17 cellular contexts compared by ENCODE assay signal in genomic region chr4:66923081-66923865, GRCh38.
DNase-seq lines count a peak whose midpoint lies in the region; FAIRE-seq and TF ChIP-seq lines count a peak whose summit lies in the region.
"Had no signal": no experiment of that assay in that cellular context is flagged by ENCODE, and none has a peak within 500 bp of the region (broad histone marks: within the 10 kb centered on the region; RNA-seq: fewer than 3 reads in every experiment).

No MANE protein-coding gene starts in this region.

- H3K79me2 ChIP-seq in astrocyte (ENCODE audit: insufficient read depth, low read length), result no peaks in the 10 kb centered on the region

- H3K4me2 ChIP-seq in astrocyte (ENCODE audit: low read length), result no peak overlapping the region

- no peaks in the 10 kb centered on the region for H3K36me3 ChIP-seq in astrocyte (ENCODE audit: insufficient read depth, low read length)
- H3K36me3 ChIP-seq: BLaER1 treated with 17β-estradiol and CSF1 and Interleukin-3, amounts not matched to agents 10 nM and 100 nM had no signal

- no peak overlapping the region for H3K4me3 Mint-ChIP-seq in astrocyte (ENCODE audit: unreplicated experiment)
- no peak overlapping the region for H3K4me3 Mint-ChIP-seq in activated naive CD8-positive, alpha-beta T cell treated with anti-CD3 and anti-CD28 coated beads for 36 hours
- H3K4me3 Mint-ChIP-seq: CD4-positive, CD25-positive, alpha-beta regulatory T cell had no signal

- no peak overlapping the region for H3K4me3 ChIP-seq in astrocyte (ENCODE audit: insufficient read depth, low read depth, low read length)
- no peak overlapping the region for H3K4me3 ChIP-seq in fibroblast of the aortic adventitia (ENCODE audit: low read depth, low read length)
- H3K4me3 ChIP-seq: BLaER1 treated with 17β-estradiol and CSF1 and Interleukin-3, amounts not matched to agents 10 nM and 100 nM; GM12878; GM23248 had no signal

- no peaks in the 10 kb centered on the region for H3K36me3 Mint-ChIP-seq in astrocyte (ENCODE audit: low read depth, unreplicated experiment)
- no peaks in the 10 kb centered on the region for H3K36me3 Mint-ChIP-seq in activated naive CD8-positive, alpha-beta T cell treated with anti-CD3 and anti-CD28 coated beads for 36 hours
- H3K36me3 Mint-ChIP-seq: CD4-positive, CD25-positive, alpha-beta regulatory T cell had no signal

- no peak overlapping the region for H3K9ac ChIP-seq in astrocyte (ENCODE audit: low read length)
- H3K9ac ChIP-seq: BLaER1 treated with 17β-estradiol and CSF1 and Interleukin-3, amounts not matched to agents 10 nM and 100 nM; GM23248 had no signal

- TF ChIP-seq CTCF in astrocyte (IDR thresholded peaks at IDR 0.05; ENCODE audit: insufficient read depth, low read depth, low read length), result no peak
- TF ChIP-seq CTCF in fibroblast of the aortic adventitia (IDR thresholded peaks at IDR 0.05; ENCODE audit: insufficient read depth, low read length), result no peak

- no peak for FAIRE-seq in astrocyte (lab: Jason Lieb, UNC)
- FAIRE-seq: GM12878, GM18507, H54 had no signal

- H3K27ac Mint-ChIP-seq in astrocyte (ENCODE audit: unreplicated experiment), result peak overlapping the region; percentile 5
- no peak overlapping the region for H3K27ac Mint-ChIP-seq in activated naive CD8-positive, alpha-beta T cell treated with anti-CD3 and anti-CD28 coated beads for 36 hours
- H3K27ac Mint-ChIP-seq: CD4-positive, CD25-positive, alpha-beta regulatory T cell had no signal

- H3K4me1 ChIP-seq in astrocyte (ENCODE audit: insufficient read depth, low read length), result no peaks in the 10 kb centered on the region

- H3K9me3 Mint-ChIP-seq in astrocyte (ENCODE audit: unreplicated experiment), result no peaks in the 10 kb centered on the region
- peaks cover 2% of the 10 kb centered on the region for H3K9me3 Mint-ChIP-seq in activated naive CD8-positive, alpha-beta T cell treated with anti-CD3 and anti-CD28 coated beads for 36 hours

- H3K27me3 Mint-ChIP-seq in astrocyte (ENCODE audit: low read depth, unreplicated experiment), result no peaks in the 10 kb centered on the region
- H3K27me3 Mint-ChIP-seq in activated naive CD8-positive, alpha-beta T cell treated with anti-CD3 and anti-CD28 coated beads for 36 hours, result no peaks in the 10 kb centered on the region
- H3K27me3 Mint-ChIP-seq: CD4-positive, CD25-positive, alpha-beta regulatory T cell had no signal

- no peaks in the 10 kb centered on the region for H3K27me3 ChIP-seq in astrocyte (ENCODE audit: insufficient read depth, low read length)
- H3K27me3 ChIP-seq: BLaER1 treated with 17β-estradiol and CSF1 and Interleukin-3, amounts not matched to agents 10 nM and 100 nM had no signal

- H4K20me1 ChIP-seq in astrocyte (ENCODE audit: insufficient read depth, low read length), result no peaks in the 10 kb centered on the region
- H4K20me1 ChIP-seq: BLaER1 treated with 17β-estradiol and CSF1 and Interleukin-3, amounts not matched to agents 10 nM and 100 nM had no signal

- DNase-seq in NOMO-1 treated with DMSO at 0.1 percent for 48 hours (lab: John Stamatoyannopoulos, UW; ENCODE audit: unreplicated experiment), result peak; percentile 0
- no peak for DNase-seq in NOMO-1 treated with dmso at 0.1 percent for 144 hours (lab: John Stamatoyannopoulos, UW; ENCODE audit: unreplicated experiment)
- DNase-seq in astrocyte (ENCODE audit: low read depth), result peak; percentile 19
- peak; percentile 13 for DNase-seq in fibroblast of the aortic adventitia (ENCODE audit: low read depth)
- DNase-seq in iPS-NIHi7 (ENCODE audit: extremely low spot score), result no peak
- DNase-seq in cortex of kidney (lab: John Stamatoyannopoulos, UW), result no peak
- no peak for DNase-seq in stimulated activated naive CD4-positive, alpha-beta T cell (lab: John Stamatoyannopoulos, UW)
- DNase-seq in activated naive CD8-positive, alpha-beta T cell treated with anti-CD3 and anti-CD28 coated beads for 36 hours, result no peak
- DNase-seq: CD4-positive, CD25-positive, alpha-beta regulatory T cell; DMS53; GM23248 had no signal

- H2AFZ ChIP-seq in astrocyte (ENCODE audit: low read depth, low read length), result no peak overlapping the region
- H2AFZ ChIP-seq: GM23248 had no signal

- H3K27ac ChIP-seq in astrocyte (ENCODE audit: low read depth, low read length), result no peak overlapping the region
- H3K27ac ChIP-seq: 22Rv1, GM23248, HL-60 had no signal

- peaks cover 22% of the 10 kb centered on the region for H3K4me1 Mint-ChIP-seq in astrocyte (ENCODE audit: low read depth, unreplicated experiment)
- no peaks in the 10 kb centered on the region for H3K4me1 Mint-ChIP-seq in activated naive CD8-positive, alpha-beta T cell treated with anti-CD3 and anti-CD28 coated beads for 36 hours
- H3K4me1 Mint-ChIP-seq: CD4-positive, CD25-positive, alpha-beta regulatory T cell had no signal

- H3K9me3 ChIP-seq in astrocyte (ENCODE audit: insufficient read depth, low read depth, low read length), result no peaks in the 10 kb centered on the region
- H3K9me3 ChIP-seq: BLaER1 treated with 17β-estradiol and CSF1 and Interleukin-3, amounts not matched to agents 10 nM and 100 nM had no signal

Comparison
In these comparisons a context has a peak if more than half of its experiments do, and no peak if none do; other contexts are left out.
1. DNase-seq: peak in NOMO-1 treated with DMSO at 0.1 percent for 48 hours (single experiment), astrocyte (single experiment) and fibroblast of the aortic adventitia (single experiment); none in NOMO-1 treated with dmso at 0.1 percent for 144 hours (single experiment), iPS-NIHi7 (single experiment), cortex of kidney (single experiment), stimulated activated naive CD4-positive, alpha-beta T cell (0 of 6) and activated naive CD8-positive, alpha-beta T cell treated with anti-CD3 and anti-CD28 coated beads for 36 hours (single experiment).